In the genomic region with DNA sequence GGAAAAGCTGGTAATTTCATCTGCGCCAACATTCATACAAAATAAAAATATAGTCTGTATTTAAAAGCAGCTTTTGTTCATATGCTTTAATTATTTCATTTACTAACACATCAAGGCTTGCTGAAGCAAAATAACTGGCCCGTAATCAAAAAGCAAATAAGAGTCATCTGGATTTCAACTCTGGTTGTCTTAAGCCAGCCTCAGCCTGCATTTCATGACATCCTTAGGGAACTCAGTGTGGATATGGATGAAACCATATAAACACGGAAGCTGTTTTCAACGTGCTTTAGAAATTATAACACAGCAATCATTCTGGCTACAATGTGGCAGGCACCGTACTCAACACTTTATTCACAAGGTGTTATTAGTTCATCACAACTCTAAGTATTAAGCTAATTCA, we compare ENCODE assay signal across 8 cellular contexts. TPM values are rescaled to one million over a fixed set of nuclear protein-coding genes. Genes with fewer than 3 reads are reported as not detected.
DNase-seq lines count a peak whose midpoint lies in the region; ATAC-seq, FAIRE-seq and TF ChIP-seq lines count a peak whose summit lies in the region.

No MANE protein-coding gene starts in this region.

- no peak for TF ChIP-seq CTCF in left ventricle myocardium inferior (IDR thresholded peaks at IDR 0.05; ENCODE audit: borderline replicate concordance)
- no peak for TF ChIP-seq CTCF in GM12878 (IDR thresholded peaks at IDR 0.05 in 2 of 3, conservative IDR thresholded peaks at IDR 0.05 in 1 of 3; ENCODE audit: control insufficient read depth in 2 of 3, extremely low read depth in 1 of 3, insufficient read depth in 1 of 3, low read depth in 3 of 3, low read length in 3 of 3)
- TF ChIP-seq CTCF in lower lobe of right lung (IDR thresholded peaks at IDR 0.05), result no peak
- TF ChIP-seq CTCF in vagina (IDR thresholded peaks at IDR 0.05), result no peak

- no TSS peak for BruUV-seq in GM12878 (replicated peaks; lab: Mats Ljungman, UMichigan)

- no peaks in the 10 kb centered on the region for H3K36me3 ChIP-seq in left ventricle myocardium inferior
- no peaks in the 10 kb centered on the region for H3K36me3 ChIP-seq in GM12878 (ENCODE audit: control insufficient read depth in 2 of 2, insufficient read depth in 2 of 2, low read length in 1 of 2)
- H3K36me3 ChIP-seq in lower lobe of right lung, result no peaks in the 10 kb centered on the region
- no peaks in the 10 kb centered on the region for H3K36me3 ChIP-seq in vagina

- H3K4me1 ChIP-seq in left ventricle myocardium inferior (peaks cover 58% of the 10 kb centered on the region), GM12878 (ENCODE audit: control insufficient read depth, insufficient read depth, low read length) (no peaks in the 10 kb centered on the region; the same call in 1 of the 2 replicates), lower lobe of right lung (peaks cover 22% of the 10 kb centered on the region), vagina (peaks cover 36% of the 10 kb centered on the region)

- no peak for TF ChIP-seq EP300 in GM12878 (IDR thresholded peaks at IDR 0.05; ENCODE audit: borderline replicate concordance in 1 of 2, control insufficient read depth in 1 of 2, low read depth in 2 of 2, low read length in 2 of 2)

- SMC1A ChIA-PET in GM12878 (lab: Charles Lee; ENCODE audit: uncharacterized antibody, unreplicated experiment), result interaction anchor here (0.8 to 1.9 kb wide), 10 partner anchors 8 to 151 kb away, joined by 3 to 7 read pairs (median 4); a partner anchor contains a TSS

- H3K9ac ChIP-seq in GM12878 (ENCODE audit: control insufficient read depth, insufficient read depth, low read length), result peak overlapping the region; percentile 75

- TF ChIP-seq RAD21 in GM12878 (IDR thresholded peaks at IDR 0.05; ENCODE audit: insufficient read depth, low read depth, low read length), result no peak

- no peaks in the 10 kb centered on the region for H3K9me3 ChIP-seq in left ventricle myocardium inferior (replicated peaks)
- peaks cover 4% of the 10 kb centered on the region; the same call in 2 of the 3 replicates for H3K9me3 ChIP-seq in GM12878 (replicated peaks; ENCODE audit: control insufficient read depth, insufficient read depth, low read length)
- H3K9me3 ChIP-seq in lower lobe of right lung, result no peaks in the 10 kb centered on the region
- H3K9me3 ChIP-seq in vagina, result no peaks in the 10 kb centered on the region

- H3K27ac ChIP-seq in left ventricle myocardium inferior (replicated peaks) (peak overlapping the region; percentile 92), GM12878 (ENCODE audit: control insufficient read depth, insufficient read depth) (peak overlapping the region; percentile 69; the same call in 1 of the 2 replicates), lower lobe of right lung (peak overlapping the region; percentile 84), vagina (peak overlapping the region; percentile 79)

- no peaks in the 10 kb centered on the region for H4K20me1 ChIP-seq in GM12878 (ENCODE audit: control insufficient read depth, insufficient read depth)

- in situ Hi-C loops in GM12878 (cut with MboI), result no loop called here

- intact Hi-C loops in left ventricle myocardium inferior (cut with micrococcal nuclease), result no loop called here
- intact Hi-C loops in Right ventricle myocardium superior (cut with DNase I), result no loop called here
- intact Hi-C loops in GM12878 (cut with micrococcal nuclease; ENCODE audit: unreplicated experiment), result no loop called here
- intact Hi-C loops in lower lobe of right lung (cut with DNase I), result no loop called here
- intact Hi-C loops in vagina (cut with DNase I), result no loop called here

- ATAC-seq in Right ventricle myocardium superior (ENCODE audit: poor library complexity), result no peak
- ATAC-seq in GM12878, result no peak
- no peak for ATAC-seq in lower lobe of right lung
- no peak for ATAC-seq in HG03432 (IDR thresholded peaks at IDR 0.05; ENCODE audit: unreplicated experiment)
- no peak for ATAC-seq in GM21367 (IDR thresholded peaks at IDR 0.05; ENCODE audit: unreplicated experiment)

- H3K4me2 ChIP-seq in GM12878 (ENCODE audit: control insufficient read depth, insufficient read depth), result peak overlapping the region; percentile 95

- POLR2A ChIA-PET in GM12878 (lab: Charles Lee), result interaction anchor here (0.7 to 2.0 kb wide), 3 partner anchors 17 to 57 kb away, joined by 3 to 5 read pairs (median 4); no protein-coding TSS in a partner anchor

- RAD21 ChIA-PET in GM12878 (lab: Charles Lee; ENCODE audit: unreplicated experiment), result interaction anchor here (0.7 to 1.5 kb wide), 3 partner anchors 58 to 284 kb away, joined by 3 to 4 read pairs (median 3); a partner anchor contains a TSS

- DNase-seq in left ventricle myocardium inferior (no peak), Right ventricle myocardium superior (no peak), GM12878 (ENCODE audit: low read depth, low spot score) (no peak), lower lobe of right lung (no peak), vagina (ENCODE audit: extremely low spot score in 2 of 2) (no peak), NOMO-1 treated with DMSO at 0.1 percent for 48 hours (lab: John Stamatoyannopoulos, UW; ENCODE audit: unreplicated experiment) (no peak)

- peak overlapping the region; percentile 99 for H2AFZ ChIP-seq in GM12878 (ENCODE audit: control insufficient read depth, low read depth, low read length)

- no peaks in the 10 kb centered on the region for H3K27me3 ChIP-seq in left ventricle myocardium inferior (ENCODE audit: low read depth)
- no peaks in the 10 kb centered on the region for H3K27me3 ChIP-seq in GM12878 (replicated peaks in 1 of 2; ENCODE audit: control insufficient read depth in 2 of 2, insufficient read depth in 2 of 2, low read length in 1 of 2)
- H3K27me3 ChIP-seq in lower lobe of right lung (ENCODE audit: low read depth), result no peaks in the 10 kb centered on the region
- no peaks in the 10 kb centered on the region for H3K27me3 ChIP-seq in vagina

- FAIRE-seq in GM12878 (lab: Jason Lieb, UNC), result no peak

- CTCF ChIA-PET in GM12878 (lab: Yijun Ruan, JAX), result interaction anchor here (0.7 to 1.7 kb wide), 5 partner anchors 14 to 481 kb away, joined by 3 to 4 read pairs (median 3); no protein-coding TSS in a partner anchor

- WGBS in GM12878 (ENCODE audit: insufficient coverage, insufficient replicate concordance, low lambda C conversion rate, missing lambda C conversion rate), result 18% methylated on average over 5 of the region's 5 CpGs

- peak overlapping the region; percentile 92 for H3K4me3 ChIP-seq in left ventricle myocardium inferior
- peak overlapping the region; percentile 86 for H3K4me3 ChIP-seq in GM12878
- H3K4me3 ChIP-seq in lower lobe of right lung, result peak overlapping the region; percentile 82
- peak overlapping the region; percentile 50 to 83 for H3K4me3 ChIP-seq in vagina

- TF ChIP-seq POLR2A in GM12878 (IDR thresholded peaks at IDR 0.05; ENCODE audit: low read depth, low read length) (no peak), vagina (IDR thresholded peaks at IDR 0.05) (no peak)

- H3K79me2 ChIP-seq in GM12878 (ENCODE audit: control insufficient read depth, insufficient read depth, low read length), result peaks cover 49% of the 10 kb centered on the region

TF ChIP-seq in GM12878, 131 proteins besides CTCF, POLR2A, EP300 and RAD21 (continues in another document):
- TF ChIP-seq WRNIP1 (IDR thresholded peaks at IDR 0.05; ENCODE audit: borderline replicate concordance, low read depth, low read length) (no peak), IRF4 (IDR thresholded peaks at IDR 0.05; ENCODE audit: low read depth, low read length) (no peak), CHD1 (IDR thresholded peaks at IDR 0.05; ENCODE audit: low read depth, low read length) (no peak), SPI1 (IDR thresholded peaks at IDR 0.05; ENCODE audit: borderline replicate concordance, insufficient read depth, low read depth, low read length) (no peak), SUZ12 (IDR thresholded peaks at IDR 0.05; ENCODE audit: unreplicated experiment) (no peak)

RNA-seq across cellular contexts. Expression of a gene that starts 0.9 kb away (rescaled TPM):
- 34.1 TPM for total RNA-seq in left ventricle myocardium inferior
- total RNA-seq in Right ventricle myocardium superior, result 26.5 TPM
- total RNA-seq in GM12878 (2013; cell fraction: nucleolus; rRNA removed), result 14.8 and 15.7 TPM in 2 replicates
- 34.3 and 41.7 TPM in 2 replicates for total RNA-seq in GM12878 (2014; rRNA removed)
- 45.1 and 49.6 TPM in 2 replicates for total RNA-seq in GM12878 (2014; rRNA removed; fragmentation: Illumina TruSeq; extraction: Trizol)
- 48.4 and 57.0 TPM in 2 replicates for total RNA-seq in GM12878 (2021)
- polyA plus RNA-seq in GM12878 (2011; ENCODE audit: low read depth), result 19.6 TPM
- 41.0 and 69.0 TPM in 2 replicates for polyA plus RNA-seq in GM12878 (2011; rRNA removed)
- 12.5 and 15.4 TPM in 2 replicates for polyA plus RNA-seq in GM12878 (2011; cell fraction: cytosol; rRNA removed)
- 9.4 and 10.6 TPM in 2 replicates for polyA plus RNA-seq in GM12878 (2011; cell fraction: nucleus; rRNA removed)
- 33.5 and 44.3 TPM in 2 replicates for polyA plus RNA-seq in GM12878 (2012)
- polyA plus RNA-seq in GM12878 (2014; fragmentation: Illumina TruSeq; extraction: Trizol), result 49.3 and 58.2 TPM in 2 replicates
- polyA plus RNA-seq in GM12878 (2014; fragmentation: Nextera tagmentation; extraction: Ambion mirVana), result 100 to 1,000 TPM; 197 to 209 TPM
- 29.6 and 41.3 TPM in 2 replicates for polyA plus RNA-seq in GM12878 (2014; rRNA removed)
- 100 to 1,000 TPM; 153 to 155 TPM for polyA plus RNA-seq in GM12878 (2016; fragmentation: Nextera tagmentation; extraction: Ambion mirVana)
- 7.1 and 7.8 TPM in 2 replicates for polyA minus RNA-seq in GM12878 (2011; rRNA and poly(A)+ RNA removed)
- 9.9 and 11.0 TPM in 2 replicates for polyA minus RNA-seq in GM12878 (2011; cell fraction: cytosol; rRNA and poly(A)+ RNA removed)
- polyA minus RNA-seq in GM12878 (2011; cell fraction: nucleus; rRNA and poly(A)+ RNA removed), result 5.2 and 8.3 TPM in 2 replicates
- total RNA-seq in lower lobe of right lung, result 27.6 TPM
- total RNA-seq in vagina, result 23.3 TPM

RNA-seq across cellular contexts. Expression of a gene that starts 58.3 kb away (rescaled TPM):
- total RNA-seq in left ventricle myocardium inferior (67.6 TPM), Right ventricle myocardium superior (54.8 TPM), GM12878 (2014; rRNA removed) (8.0 and 9.0 TPM in 2 replicates), GM12878 (2014; rRNA removed; fragmentation: Illumina TruSeq; extraction: Trizol) (11.7 and 13.6 TPM in 2 replicates), GM12878 (2021) (10.5 TPM in 2 replicates), lower lobe of right lung (40.4 TPM), vagina (20.9 TPM)
- total RNA-seq in GM12878 (2013; cell fraction: nucleolus; rRNA removed), result 22.1 and 22.5 TPM in 2 replicates
- 3.8 TPM for polyA plus RNA-seq in GM12878 (2011; ENCODE audit: low read depth)
- polyA plus RNA-seq in GM12878 (2011; rRNA removed) (22.5 and 31.7 TPM in 2 replicates), GM12878 (2014; fragmentation: Illumina TruSeq; extraction: Trizol) (17.3 and 22.2 TPM in 2 replicates), GM12878 (2014; fragmentation: Nextera tagmentation; extraction: Ambion mirVana) (10 to 100 TPM; 17.7 to 27.5 TPM), GM12878 (2014; rRNA removed) (8.4 and 9.7 TPM in 2 replicates), GM12878 (2016; fragmentation: Nextera tagmentation; extraction: Ambion mirVana) (10 to 100 TPM; 22.0 to 23.9 TPM)
- polyA plus RNA-seq in GM12878 (2011; cell fraction: cytosol; rRNA removed), result 8.4 and 10.3 TPM in 2 replicates
- polyA plus RNA-seq in GM12878 (2011; cell fraction: nucleus; rRNA removed), result 4.7 and 7.1 TPM in 2 replicates
- polyA plus RNA-seq in GM12878 (2012), result 4.1 and 7.2 TPM in 2 replicates
- 5.8 and 6.8 TPM in 2 replicates for polyA minus RNA-seq in GM12878 (2011; rRNA and poly(A)+ RNA removed)
- polyA minus RNA-seq in GM12878 (2011; cell fraction: cytosol; rRNA and poly(A)+ RNA removed), result 1.9 and 3.5 TPM in 2 replicates
- 1.6 and 3.3 TPM in 2 replicates for polyA minus RNA-seq in GM12878 (2011; cell fraction: nucleus; rRNA and poly(A)+ RNA removed)
